20 cellular contexts compared by ENCODE assay signal in the genomic region with DNA sequence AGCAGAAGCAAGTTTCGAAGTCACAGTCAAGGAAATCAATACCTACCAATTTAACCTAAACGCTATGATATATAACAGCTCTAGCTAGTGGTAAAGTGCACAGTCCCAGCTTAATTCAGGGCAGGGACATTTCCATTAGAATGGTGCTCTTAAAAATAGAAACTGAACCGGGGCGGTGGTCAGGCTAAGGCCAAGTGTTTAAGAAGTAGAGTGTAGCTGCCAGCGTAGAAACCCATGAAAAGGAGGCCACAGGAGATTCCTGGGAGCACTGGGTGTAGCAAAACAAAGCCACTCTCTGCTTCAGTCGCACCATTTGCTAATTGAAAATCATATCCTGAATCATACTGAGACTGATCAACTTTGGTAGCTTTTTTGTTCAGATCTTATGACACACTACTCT. TPM values are rescaled to one million over a fixed set of nuclear protein-coding genes. Genes with fewer than 3 reads are reported as not detected.
"Had no signal": no experiment of that assay in that cellular context is flagged by ENCODE, and none has a peak within 500 bp of the region (broad histone marks: within the 10 kb centered on the region; RNA-seq: fewer than 3 reads in every experiment).

No MANE protein-coding gene starts in this region.

- H3K36me3 ChIP-seq: lower lobe of right lung, right lobe of liver, tibial artery had no signal

- H2AFZ ChIP-seq: parathyroid adenoma had no signal

- H3K4me2 ChIP-seq: smooth muscle cell had no signal

- H3K9ac ChIP-seq: parathyroid adenoma had no signal

- H3K4me1 ChIP-seq: lower lobe of right lung, parathyroid adenoma, right lobe of liver, stomach, tibial artery had no signal

- H3K27ac ChIP-seq: lower lobe of right lung, parathyroid adenoma, right lobe of liver, stomach, tibial artery had no signal

- H3K9me3 ChIP-seq: lower lobe of right lung, right lobe of liver, stomach, tibial artery had no signal

- H3K27me3 ChIP-seq: right lobe of liver, stomach, tibial artery had no signal

- DNase-seq: cortex of kidney; effector memory CD8-positive, alpha-beta T cell; head of caudate nucleus; left ventricle myocardium superior; lower lobe of right lung; natural killer cell; right lobe of liver; stimulated activated CD4-positive, alpha-beta T cell treated with anti-CD3 and anti-CD28 coated beads, Interleukin-12 subunit alpha, Interleukin-12 subunit beta, amount 100 ng/mL, for 4 hours; stimulated activated CD4-positive, alpha-beta T cell treated with anti-CD3 and anti-CD28 coated beads, Interleukin-1b, Interleukin-23, amount 100 ng/mL, for 48 hours; stimulated activated CD4-positive, alpha-beta T cell treated with anti-CD3 and anti-CD28 coated beads, Interleukin-4, amount 100 ng/mL, for 1 hour; stimulated activated CD8-positive, alpha-beta memory T cell treated with anti-CD3 and anti-CD28 coated beads, Interleukin-4, amount 100 ng/mL, for 48 hours; stimulated activated naive CD4-positive, alpha-beta T cell; stomach; tibial artery had no signal

- H3K79me2 ChIP-seq: parathyroid adenoma had no signal

- FAIRE-seq: endometrium, frontal cortex, keratinocyte had no signal

- H3K4me3 ChIP-seq: lower lobe of right lung, right lobe of liver, smooth muscle cell, stomach, tibial artery had no signal

- ATAC-seq: effector memory CD8-positive, alpha-beta T cell; left ventricle myocardium superior; lower lobe of right lung; natural killer cell; right lobe of liver had no signal

RNA-seq across cellular contexts. Expression of gene PPIC, which starts 28.8 kb away (rescaled TPM):
- total RNA-seq: natural killer cell had no signal
- polyA plus RNA-seq: neural cell had no signal
